ENCODE assay signal across 34 cellular contexts in the genomic region with DNA sequence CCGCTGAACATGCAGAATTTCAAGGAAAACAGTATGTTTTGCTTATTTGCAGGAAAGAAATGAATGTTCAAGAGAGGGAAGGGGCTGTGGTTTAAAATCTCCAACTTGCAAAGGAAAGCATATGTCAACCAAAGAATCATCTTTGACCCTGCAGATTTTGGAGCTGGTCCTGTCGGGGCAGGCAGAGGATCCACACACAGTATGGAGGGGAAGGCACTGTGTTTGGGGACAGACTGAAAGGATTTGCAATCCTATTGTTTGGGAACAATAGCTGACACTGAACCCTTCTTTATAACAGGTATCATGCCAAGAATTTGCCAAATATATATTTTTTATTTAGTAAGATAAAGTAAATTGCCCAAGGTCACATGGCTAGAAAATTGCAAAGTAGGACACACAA.
DNase-seq lines count a peak whose midpoint lies in the region; ATAC-seq, FAIRE-seq and TF ChIP-seq lines count a peak whose summit lies in the region.
"Had no signal": no experiment of that assay in that cellular context is flagged by ENCODE, and none has a peak within 500 bp of the region (broad histone marks: within the 10 kb centered on the region; RNA-seq: fewer than 3 reads in every experiment).

No MANE protein-coding gene starts in this region.

- H3K36me3 ChIP-seq in GM23338 (ENCODE audit: insufficient read depth) (no peaks in the 10 kb centered on the region), H1 (ENCODE audit: control insufficient read depth in 2 of 4, insufficient read depth in 4 of 4, low read length in 3 of 4) (no peaks in the 10 kb centered on the region), SJCRH30 (no peaks in the 10 kb centered on the region)
- H3K36me3 ChIP-seq: BE2C; BLaER1; BLaER1 treated with 17β-estradiol and CSF1 and Interleukin-3, amounts not matched to agents 10 nM and 100 nM had no signal

- H3K23ac ChIP-seq in H1 (ENCODE audit: insufficient read length) = no peak overlapping the region

- peak; percentile 65 for ATAC-seq in GM23338
- peak; percentile 60 for ATAC-seq in WTC11
- ATAC-seq: A549; CD8-positive, alpha-beta T cell had no signal

- no peak overlapping the region for H3K9ac ChIP-seq in H1 (replicated peaks in 1 of 4; ENCODE audit: extremely low read depth in 1 of 4, low read depth in 3 of 4, low read length in 3 of 4)
- H3K9ac ChIP-seq: BLaER1; BLaER1 treated with 17β-estradiol and CSF1 and Interleukin-3, amounts not matched to agents 10 nM and 100 nM had no signal

- no peak overlapping the region for H3K4me3 ChIP-seq in GM23338
- no peak overlapping the region for H3K4me3 ChIP-seq in H1 (ENCODE audit: extremely low read depth in 1 of 4, insufficient read depth in 2 of 4, low read depth in 3 of 4, low read length in 4 of 4)
- H3K4me3 ChIP-seq in SJCRH30 = no peak overlapping the region
- H3K4me3 ChIP-seq: A549; BLaER1; BLaER1 treated with 17β-estradiol and CSF1 and Interleukin-3, amounts not matched to agents 10 nM and 100 nM had no signal

- H3K9me3 Mint-ChIP-seq in GM23338 (peaks cover 10% of the 10 kb centered on the region; the same call in 2 of the 3 replicates), WTC11 (peaks cover 12% of the 10 kb centered on the region), progenitor cell of endocrine pancreas (ENCODE audit: low read depth) (peaks cover 12% of the 10 kb centered on the region)

- H3K27me3 Mint-ChIP-seq in GM23338 (ENCODE audit: insufficient read depth, low read depth, poor library complexity) (peaks cover 3% of the 10 kb centered on the region), WTC11 (ENCODE audit: low read depth) (peaks cover 24% of the 10 kb centered on the region), progenitor cell of endocrine pancreas (peaks cover 28% of the 10 kb centered on the region)

- H2BK12ac ChIP-seq in H1 (ENCODE audit: low read depth, low read length) = no peak overlapping the region

- H3K4me1 Mint-ChIP-seq in GM23338 = peaks cover 32% of the 10 kb centered on the region
- peaks cover 38% of the 10 kb centered on the region for H3K4me1 Mint-ChIP-seq in WTC11
- no peaks in the 10 kb centered on the region for H3K4me1 Mint-ChIP-seq in progenitor cell of endocrine pancreas (ENCODE audit: low read depth)
- H3K4me1 Mint-ChIP-seq: CD4-positive, alpha-beta memory T cell; CD4-positive, CD25-positive, alpha-beta regulatory T cell; CD8-positive, alpha-beta memory T cell had no signal

- no peaks in the 10 kb centered on the region for H3K27me3 ChIP-seq in GM23338 (ENCODE audit: insufficient read depth)
- H3K27me3 ChIP-seq in H1 (replicated peaks in 1 of 4; ENCODE audit: control insufficient read depth in 3 of 4, extremely low read depth in 1 of 4, insufficient read depth in 3 of 4, low read length in 3 of 4) = peaks cover 0 to 2% (median 0%) of the 10 kb centered on the region in 4 experiments; a peak in 2 of 7 replicates
- no peaks in the 10 kb centered on the region for H3K27me3 ChIP-seq in SJCRH30
- H3K27me3 ChIP-seq: BLaER1; BLaER1 treated with 17β-estradiol and CSF1 and Interleukin-3, amounts not matched to agents 10 nM and 100 nM had no signal

- H3K14ac ChIP-seq in H1 (ENCODE audit: insufficient read length) = no peak overlapping the region

- no peak overlapping the region for H4K8ac ChIP-seq in H1 (ENCODE audit: extremely low read depth, insufficient read depth, low read length)

- CTCF ChIA-PET in WTC11 (lab: Charles Lee) (interaction anchor here (0.6 to 2.3 kb wide), 3 partner anchors 17 to 122 kb away, joined by 3 to 8 read pairs (median 3); no protein-coding TSS in a partner anchor), H1 (lab: Charles Lee; ENCODE audit: partially characterized antibody) (interaction anchor here (0.6 to 1.1 kb wide), 2 partner anchors 17 to 35 kb away, joined by 3 read pairs; no protein-coding TSS in a partner anchor)

- H3K79me2 ChIP-seq in GM23338 (replicated peaks; ENCODE audit: insufficient read depth) = no peaks in the 10 kb centered on the region
- no peaks in the 10 kb centered on the region; a peak in 1 of 4 replicates for H3K79me2 ChIP-seq in H1 (ENCODE audit: control insufficient read depth in 1 of 2, insufficient read depth in 2 of 2, low read length in 2 of 2)

- no peak for TF ChIP-seq EP300 in H1 (IDR thresholded peaks at IDR 0.05; ENCODE audit: borderline replicate concordance in 1 of 2, low read depth in 2 of 2, low read length in 2 of 2)

- H2AFZ ChIP-seq in GM23338 = 0 out of 2 replicates have a peak overlapping the region, but pooled peaks have one; percentile 1
- peak overlapping the region; percentile 73; the same call in 1 of the 2 replicates for H2AFZ ChIP-seq in H1 (ENCODE audit: low read length)

- FAIRE-seq in H1 (lab: Jason Lieb, UNC) = no peak
- FAIRE-seq: A204.1, A549, D721Med had no signal

- H3K27ac Mint-ChIP-seq in GM23338 = no peak overlapping the region
- H3K27ac Mint-ChIP-seq in WTC11 = no peak overlapping the region
- no peak overlapping the region for H3K27ac Mint-ChIP-seq in progenitor cell of endocrine pancreas
- H3K27ac Mint-ChIP-seq: B cell; CD14-positive monocyte; CD4-positive, alpha-beta memory T cell; CD4-positive, alpha-beta T cell; CD4-positive, CD25-positive, alpha-beta regulatory T cell; CD8-positive, alpha-beta memory T cell; CD8-positive, alpha-beta T cell had no signal

- no peak overlapping the region for H3K18ac ChIP-seq in H1 (ENCODE audit: extremely low read depth, low read length)

- H3K9me2 ChIP-seq in GM23338 (ENCODE audit: insufficient read depth) = no peaks in the 10 kb centered on the region

- DNase-seq in GM23338 (ENCODE audit: low spot score) (no peak), WTC11 (ENCODE audit: low spot score) (no peak), H1 (ENCODE audit: low read depth in 1 of 2, low spot score in 2 of 2) (no peak), NCI-H1436 (lab: John Stamatoyannopoulos, UW) (no peak), SJCRH30 (no peak), progenitor cell of endocrine pancreas (ENCODE audit: low spot score, unreplicated experiment) (no peak)
- DNase-seq: 8988T; ACHN; AML-193; BE2C; C1 segment of cervical spinal cord; Caco-2; Calu3; CD4-positive, alpha-beta memory T cell; CD4-positive, alpha-beta T cell; CD4-positive, CD25-positive, alpha-beta regulatory T cell; CD8-positive, alpha-beta memory T cell; CD8-positive, alpha-beta T cell; COR-L47; DMS 273 treated with DMSO at 0.1 percent for 48 hours; DMS153; DMS79; DMS79 treated with DMSO at 0.1 percent for 48 hours; DND-41; EL had no signal

- H3K27ac ChIP-seq in GM23338 (ENCODE audit: low read depth) (no peak overlapping the region), H1 (ENCODE audit: low read depth, low read length) (no peak overlapping the region), SJCRH30 (no peak overlapping the region)
- H3K27ac ChIP-seq: 22Rv1; A549; BLaER1; BLaER1 treated with 17β-estradiol and CSF1 and Interleukin-3, amounts not matched to agents 10 nM and 100 nM; C4-2B had no signal

- H3K9me3 ChIP-seq in H1 (ENCODE audit: insufficient read depth in 2 of 2, low read depth in 1 of 2, low read length in 1 of 2) = no peaks in the 10 kb centered on the region
- H3K9me3 ChIP-seq in SJCRH30 (replicated peaks) = no peaks in the 10 kb centered on the region
- H3K9me3 ChIP-seq: BE2C had no signal

- H3F3A ChIP-seq in GM23338 (replicated peaks; ENCODE audit: low read depth) = no peaks in the 10 kb centered on the region

- no peak overlapping the region for H3K4ac ChIP-seq in H1 (replicated peaks; ENCODE audit: insufficient read length, low read depth, low read length)

- no peak overlapping the region for H2BK5ac ChIP-seq in H1 (ENCODE audit: low read depth, low read length)

- no peak overlapping the region for H2BK20ac ChIP-seq in H1 (ENCODE audit: low read length)

- H4K5ac ChIP-seq in H1 (ENCODE audit: insufficient read length, low read depth, low read length) = no peak overlapping the region

- TF ChIP-seq CTCF in GM23338 (conservative IDR thresholded peaks at IDR 0.05; ENCODE audit: low read depth in 2 of 2) = no peak
- no peak for TF ChIP-seq CTCF in WTC11 (IDR thresholded peaks at IDR 0.05)
- no peak for TF ChIP-seq CTCF in H1 (IDR thresholded peaks at IDR 0.05; ENCODE audit: control extremely low read depth in 1 of 3, insufficient read depth in 1 of 3, low read depth in 1 of 3, low read length in 3 of 3)
- no peak for TF ChIP-seq CTCF in progenitor cell of endocrine pancreas (IDR thresholded peaks at IDR 0.05; ENCODE audit: unreplicated experiment)

- H3K4me3 Mint-ChIP-seq in GM23338 (no peak overlapping the region), WTC11 (no peak overlapping the region), progenitor cell of endocrine pancreas (ENCODE audit: low read depth) (no peak overlapping the region)
- H3K4me3 Mint-ChIP-seq: B cell; CD4-positive, alpha-beta memory T cell; CD4-positive, alpha-beta T cell; CD4-positive, CD25-positive, alpha-beta regulatory T cell; CD8-positive, alpha-beta memory T cell; CD8-positive, alpha-beta T cell had no signal

- H3K23me2 ChIP-seq in H1 (ENCODE audit: low read depth, low read length) = no peaks in the 10 kb centered on the region

- no peak for TF ChIP-seq POLR2A in H1 (IDR thresholded peaks at IDR 0.05; ENCODE audit: control extremely low read depth in 1 of 2, low read depth in 2 of 2, low read length in 2 of 2)

- H2BK15ac ChIP-seq in H1 (ENCODE audit: low read length) = no peak overlapping the region

- H2BK120ac ChIP-seq in H1 (replicated peaks; ENCODE audit: low read depth, low read length) = no peak overlapping the region

- TF ChIP-seq RAD21 in H1 (IDR thresholded peaks at IDR 0.05 in 1 of 2, conservative IDR thresholded peaks at IDR 0.05 in 1 of 2; ENCODE audit: low read depth in 2 of 2, low read length in 2 of 2) = no peak

- H4K20me1 ChIP-seq in GM23338 (replicated peaks; ENCODE audit: insufficient read depth) (no peaks in the 10 kb centered on the region), H1 (replicated peaks in 1 of 2; ENCODE audit: control insufficient read depth in 1 of 2, insufficient read depth in 2 of 2, low read length in 2 of 2) (no peaks in the 10 kb centered on the region)
- H4K20me1 ChIP-seq: BLaER1; BLaER1 treated with 17β-estradiol and CSF1 and Interleukin-3, amounts not matched to agents 10 nM and 100 nM had no signal

- H3K4me2 ChIP-seq in GM23338 (peak overlapping the region; percentile 24; the same call in 1 of the 2 replicates), H1 (ENCODE audit: insufficient read depth in 1 of 2, low read depth in 2 of 2, low read length in 2 of 2) (peak overlapping the region in 1 of 2 experiments; percentile 16; a peak in 1 of 4 replicates)
- H3K4me2 ChIP-seq: A549; BLaER1; BLaER1 treated with 17β-estradiol and CSF1 and Interleukin-3, amounts not matched to agents 10 nM and 100 nM had no signal

- no peak overlapping the region for H2AK5ac ChIP-seq in H1 (ENCODE audit: low read depth, low read length)

- no peaks in the 10 kb centered on the region for H3K79me1 ChIP-seq in H1 (ENCODE audit: low read depth, low read length)

- H3K36me3 Mint-ChIP-seq in GM23338 (ENCODE audit: low read depth) = peaks cover 3% of the 10 kb centered on the region
- peaks cover 7% of the 10 kb centered on the region for H3K36me3 Mint-ChIP-seq in WTC11
- peaks cover 2% of the 10 kb centered on the region for H3K36me3 Mint-ChIP-seq in progenitor cell of endocrine pancreas (ENCODE audit: insufficient read depth)
- H3K36me3 Mint-ChIP-seq: CD14-positive monocyte; CD4-positive, CD25-positive, alpha-beta regulatory T cell; CD8-positive, alpha-beta T cell had no signal

- POLR2A ChIA-PET in WTC11 (lab: Charles Lee) = interaction anchor here (0.7 kb wide), 1 partner anchor 341 kb away, joined by 3 read pairs; no protein-coding TSS in a partner anchor
- POLR2A ChIA-PET in H1 (lab: Charles Lee; ENCODE audit: partially characterized antibody) = no interaction called here

- peaks cover 18% of the 10 kb centered on the region for H3K4me1 ChIP-seq in GM23338 (ENCODE audit: insufficient read depth)
- peaks cover 2 to 9% (median 6%) of the 10 kb centered on the region in 4 experiments; a peak in 6 of 7 replicates for H3K4me1 ChIP-seq in H1 (replicated peaks in 1 of 4; ENCODE audit: control insufficient read depth in 3 of 4, insufficient read depth in 4 of 4, low read length in 3 of 4)
- H3K4me1 ChIP-seq in SJCRH30 = no peaks in the 10 kb centered on the region
- H3K4me1 ChIP-seq: A549, BE2C, Caco-2 had no signal

- 71% methylated on average over 2 of the region's 2 CpGs; no CpG with 5 or more reads in 1 of the 2 experiments for WGBS in H1 (ENCODE audit: extremely low coverage in 1 of 2, insufficient coverage in 1 of 2, insufficient read length in 1 of 2, insufficient replicate concordance in 2 of 2, low coverage in 1 of 2, low lambda C conversion rate in 2 of 2, missing lambda C conversion rate in 1 of 2), 2 experiments

- no peak overlapping the region for H3K56ac ChIP-seq in H1 (replicated peaks; ENCODE audit: insufficient read length, low read depth, low read length)

- no peak overlapping the region for H4K91ac ChIP-seq in H1 (replicated peaks; ENCODE audit: insufficient read length, low read length)
